Comparison of ENCODE assay signal across 19 cellular contexts in the genomic region with DNA sequence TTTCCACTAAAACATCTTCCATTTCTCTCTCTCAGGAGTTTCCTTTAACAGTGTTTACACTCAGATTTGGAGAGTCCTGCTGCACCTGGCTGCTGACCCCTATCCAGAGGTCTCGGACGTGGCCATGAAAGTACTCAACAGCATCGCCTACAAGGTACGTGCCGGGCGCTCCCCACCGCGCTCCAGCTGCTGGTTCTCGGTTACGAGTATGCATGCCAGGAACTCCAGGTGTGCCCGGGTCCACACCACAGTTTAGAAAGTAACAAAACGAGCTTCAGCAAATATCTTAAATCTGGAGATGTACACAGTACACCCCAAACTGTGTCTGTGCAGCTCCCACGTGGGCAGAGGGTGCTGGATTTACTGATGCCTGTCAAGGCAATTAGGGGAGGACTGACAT.
"Had no signal": no experiment of that assay in that cellular context is flagged by ENCODE, and none has a peak within 500 bp of the region (broad histone marks: within the 10 kb centered on the region; RNA-seq: fewer than 3 reads in every experiment).

No MANE protein-coding gene starts in this region.

- H3K27me3 ChIP-seq: body of pancreas, esophagus muscularis mucosa, hepatocyte, thyroid gland had no signal

- H3K4me3 ChIP-seq: body of pancreas, coronary artery, esophagus muscularis mucosa, hepatocyte, thyroid gland had no signal

- ATAC-seq: body of pancreas; natural killer cell treated with Interleukin-12 subunit alpha and Interleukin-12 subunit beta and Interleukin-15 and Interleukin-18, amount 100 ng/mL, for 72 hours; T-helper 17 cell; WTC11 had no signal

- H2AFZ ChIP-seq: hepatocyte had no signal

- H3K4me1 ChIP-seq: body of pancreas, esophagus muscularis mucosa, thyroid gland had no signal

- H3K27ac Mint-ChIP-seq: activated naive CD8-positive, alpha-beta T cell treated with anti-CD3 and anti-CD28 coated beads for 36 hours; natural killer cell treated with Interleukin-12 subunit alpha and Interleukin-12 subunit beta and Interleukin-15 and Interleukin-18, amount 100 ng/mL, for 72 hours; WTC11 had no signal

- H3K9me3 Mint-ChIP-seq: activated naive CD8-positive, alpha-beta T cell treated with anti-CD3 and anti-CD28 coated beads for 36 hours; activated T-cell treated with anti-CD3 and anti-CD28 coated beads, Interleukin-2, amount 50 U/mL, for 24 hours; natural killer cell treated with Interleukin-12 subunit alpha and Interleukin-12 subunit beta and Interleukin-15 and Interleukin-18, amount 100 ng/mL, for 72 hours had no signal

- H3K27ac ChIP-seq: body of pancreas, coronary artery, esophagus muscularis mucosa, hepatocyte, thyroid gland had no signal

- H3K9me3 ChIP-seq: body of pancreas, esophagus muscularis mucosa, thyroid gland had no signal

- DNase-seq: activated CD4-positive, alpha-beta memory T cell treated with anti-CD3 and anti-CD28 coated beads, Interleukin-2, amount 10 ng/mL, durations not matched to agents 7 days and 5 days; activated CD4-positive, alpha-beta T cell treated with anti-CD3 and anti-CD28 coated beads for 4 hours; activated effector memory CD4-positive, alpha-beta T cell treated with Interleukin-2 at 50 U/mL for 16 hours; activated naive CD8-positive, alpha-beta T cell treated with anti-CD3 and anti-CD28 coated beads for 36 hours; activated T-cell treated with anti-CD3 and anti-CD28 coated beads, Interleukin-2, amount 50 U/mL, for 24 hours; amygdala; body of pancreas; central memory CD4-positive, alpha-beta T cell; effector CD4-positive, alpha-beta T cell; mesendoderm; stimulated activated CD4-positive, alpha-beta T cell treated with anti-CD3 and anti-CD28 coated beads, Interleukin-12 subunit alpha, Interleukin-12 subunit beta, amount 100 ng/mL, for 4 hours; stimulated activated CD4-positive, alpha-beta T cell treated with anti-CD3 and anti-CD28 coated beads, Interleukin-2, amount 100 ng/mL, for 24 hours; T-helper 17 cell; thyroid gland had no signal

- H3K79me2 ChIP-seq: hepatocyte had no signal

- H3K4me2 ChIP-seq: hepatocyte had no signal
